ENCODE assay signal across 9 cellular contexts in genomic region chr9:12702160-12702758, GRCh38. TPM values are rescaled to one million over a fixed set of nuclear protein-coding genes. Genes with fewer than 3 reads are reported as not detected.
DNase-seq lines count a peak whose midpoint lies in the region; ATAC-seq and TF ChIP-seq lines count a peak whose summit lies in the region.
"Had no signal": no experiment of that assay in that cellular context is flagged by ENCODE, and none has a peak within 500 bp of the region (broad histone marks: within the 10 kb centered on the region; RNA-seq: fewer than 3 reads in every experiment).

No MANE protein-coding gene starts in this region.

- H3K27me3 ChIP-seq in esophagus squamous epithelium (no peaks in the 10 kb centered on the region), neural progenitor cell (no peaks in the 10 kb centered on the region)

- H2AFZ ChIP-seq in neural progenitor cell (replicated peaks) = no peak overlapping the region

- H3F3A ChIP-seq in neural progenitor cell (ENCODE audit: low read depth) = no peaks in the 10 kb centered on the region

- ATAC-seq in GM21723 (IDR thresholded peaks at IDR 0.05; ENCODE audit: unreplicated experiment) (no peak), HG03565 (IDR thresholded peaks at IDR 0.05; ENCODE audit: unreplicated experiment) (no peak), GM21576 (IDR thresholded peaks at IDR 0.05; ENCODE audit: unreplicated experiment) (no peak)

- H3K4me2 ChIP-seq in neural progenitor cell = no peak overlapping the region

- no peaks in the 10 kb centered on the region for H3K79me2 ChIP-seq in neural progenitor cell (ENCODE audit: low read depth)

- peak in 5 of 6 experiments; percentile 24 to 60 (median 30) for TF ChIP-seq CTCF in esophagus squamous epithelium (IDR thresholded peaks at IDR 0.05)
- TF ChIP-seq CTCF in neural progenitor cell (IDR thresholded peaks at IDR 0.05) = peak; percentile 82

- no peak overlapping the region for H3K4me3 Mint-ChIP-seq in neural progenitor cell
- H3K4me3 Mint-ChIP-seq: central memory CD8-positive, alpha-beta T cell had no signal

- H3K9me3 Mint-ChIP-seq in neural progenitor cell = no peaks in the 10 kb centered on the region

- H3K27me3 Mint-ChIP-seq in neural progenitor cell (ENCODE audit: insufficient read depth, low read depth) = no peaks in the 10 kb centered on the region
- H3K27me3 Mint-ChIP-seq: central memory CD8-positive, alpha-beta T cell had no signal

- H3K36me3 Mint-ChIP-seq in neural progenitor cell = no peaks in the 10 kb centered on the region

- no peak for TF ChIP-seq POLR2A in esophagus squamous epithelium (IDR thresholded peaks at IDR 0.05)

- H3K36me3 ChIP-seq in esophagus squamous epithelium (no peaks in the 10 kb centered on the region), neural progenitor cell (no peaks in the 10 kb centered on the region)

- H3K4me1 ChIP-seq in esophagus squamous epithelium (peaks cover 0 to 10% (median 0%) of the 10 kb centered on the region in 3 donors), neural progenitor cell (no peaks in the 10 kb centered on the region)

- no peak overlapping the region for H3K27ac Mint-ChIP-seq in neural progenitor cell

- H4K20me1 ChIP-seq in neural progenitor cell (ENCODE audit: low read depth) = no peaks in the 10 kb centered on the region

- H3K27ac ChIP-seq in esophagus squamous epithelium = no peak overlapping the region
- H3K27ac ChIP-seq in neural progenitor cell = no peak overlapping the region

- 19 to 33% methylated on average over 6 of the region's 6 CpGs for WGBS in esophagus squamous epithelium, 2 donors

- H3K4me1 Mint-ChIP-seq in neural progenitor cell = peaks cover 2% of the 10 kb centered on the region
- H3K4me1 Mint-ChIP-seq: central memory CD8-positive, alpha-beta T cell had no signal

- no peaks in the 10 kb centered on the region for H3K9me3 ChIP-seq in esophagus squamous epithelium
- H3K9me3 ChIP-seq in neural progenitor cell (ENCODE audit: low read depth) = no peaks in the 10 kb centered on the region

- no peak overlapping the region for H3K9ac ChIP-seq in neural progenitor cell

- H3K4me3 ChIP-seq in esophagus squamous epithelium (no peak overlapping the region), neural progenitor cell (no peak overlapping the region)

- DNase-seq in EL (peak; percentile 60), NCI-H82 (lab: John Stamatoyannopoulos, UW) (peak; percentile 70), esophagus squamous epithelium (lab: John Stamatoyannopoulos, UW) (no peak), neural progenitor cell (ENCODE audit: low spot score) (peak; percentile 80)
- DNase-seq in stimulated activated CD4-positive, alpha-beta T cell treated with anti-CD3 and anti-CD28 coated beads, Interleukin-1b, Interleukin-23, amount 100 ng/mL, for 48 hours = no peak

- intact Hi-C loops in esophagus squamous epithelium (cut with DNase I) = no loop called here

RNA-seq across cellular contexts. Expression of gene TYRP1, which starts 9.1 kb away (rescaled TPM):
- not detected for total RNA-seq in esophagus squamous epithelium
- 0.75 TPM in 1 of 2 replicates, not detected in the other for total RNA-seq in neural progenitor cell (ENCODE audit: low replicate concordance)

Comparison
In these comparisons a context has a peak if more than half of its experiments do, and no peak if none do; other contexts are left out.
1. DNase-seq: peak in EL (single experiment), NCI-H82 (single experiment) and neural progenitor cell (single experiment); none in esophagus squamous epithelium (single experiment) and stimulated activated CD4-positive, alpha-beta T cell treated with anti-CD3 and anti-CD28 coated beads, Interleukin-1b, Interleukin-23, amount 100 ng/mL, for 48 hours (single experiment).